ENCODE assay signal across 20 cellular contexts in genomic region chr2:105917688-105918087, GRCh38.
"Had no signal": no experiment of that assay in that cellular context is flagged by ENCODE, and none has a peak within 500 bp of the region (broad histone marks: within the 10 kb centered on the region; RNA-seq: fewer than 3 reads in every experiment).

No MANE protein-coding gene starts in this region.

- FAIRE-seq: endothelial cell of umbilical vein, TTC549 had no signal

- H3K27ac ChIP-seq: esophagus squamous epithelium, hepatocyte, right atrium auricular region, skin epidermis, thoracic aorta, upper lobe of right lung had no signal

- H3K27ac Mint-ChIP-seq: activated B cell treated with CpG ODN at 0.5 μM for 24 hours; activated naive CD4-positive, alpha-beta T cell treated with anti-CD3 and anti-CD28 coated beads, Interleukin-2, amount 10 ng/mL, durations not matched to agents 7 days and 5 days; natural killer cell treated with Interleukin-12 subunit alpha and Interleukin-12 subunit beta and Interleukin-15 and Interleukin-18, amount 100 ng/mL, for 72 hours; progenitor cell of endocrine pancreas had no signal

- H3K27me3 Mint-ChIP-seq: activated B cell treated with CpG ODN at 0.5 μM for 24 hours; natural killer cell treated with Interleukin-12 subunit alpha and Interleukin-12 subunit beta and Interleukin-15 and Interleukin-18, amount 100 ng/mL, for 72 hours; progenitor cell of endocrine pancreas had no signal

- H3K4me3 ChIP-seq: esophagus squamous epithelium, hepatocyte, right atrium auricular region, skin epidermis, thoracic aorta, upper lobe of right lung had no signal

- H3K27me3 ChIP-seq: esophagus squamous epithelium, hepatocyte, right atrium auricular region, upper lobe of right lung had no signal

- ATAC-seq: left lobe of liver; natural killer cell treated with Interleukin-12 subunit alpha and Interleukin-12 subunit beta and Interleukin-15 and Interleukin-18, amount 100 ng/mL, for 72 hours had no signal

- H3K36me3 Mint-ChIP-seq: natural killer cell treated with Interleukin-12 subunit alpha and Interleukin-12 subunit beta and Interleukin-15 and Interleukin-18, amount 100 ng/mL, for 72 hours had no signal

- DNase-seq: activated B cell treated with CpG ODN at 0.5 μM for 24 hours; activated CD4-positive, alpha-beta T cell treated with anti-CD3 and anti-CD28 coated beads for 48 hours; activated naive CD4-positive, alpha-beta T cell treated with anti-CD3 and anti-CD28 coated beads, Interleukin-2, amount 10 ng/mL, durations not matched to agents 7 days and 5 days; activated T-cell treated with anti-CD3 and anti-CD28 coated beads, Interleukin-2, amount 50 U/mL, for 1 hour; central memory CD4-positive, alpha-beta T cell; cortex of kidney; effector CD8-positive, alpha-beta T cell; esophagus squamous epithelium; mesenchymal stem cell; T-helper 2 cell; upper lobe of right lung had no signal

- H3K4me3 Mint-ChIP-seq: activated B cell treated with CpG ODN at 0.5 μM for 24 hours; activated naive CD4-positive, alpha-beta T cell treated with anti-CD3 and anti-CD28 coated beads, Interleukin-2, amount 10 ng/mL, durations not matched to agents 7 days and 5 days; natural killer cell treated with Interleukin-12 subunit alpha and Interleukin-12 subunit beta and Interleukin-15 and Interleukin-18, amount 100 ng/mL, for 72 hours had no signal
